In the genomic region with DNA sequence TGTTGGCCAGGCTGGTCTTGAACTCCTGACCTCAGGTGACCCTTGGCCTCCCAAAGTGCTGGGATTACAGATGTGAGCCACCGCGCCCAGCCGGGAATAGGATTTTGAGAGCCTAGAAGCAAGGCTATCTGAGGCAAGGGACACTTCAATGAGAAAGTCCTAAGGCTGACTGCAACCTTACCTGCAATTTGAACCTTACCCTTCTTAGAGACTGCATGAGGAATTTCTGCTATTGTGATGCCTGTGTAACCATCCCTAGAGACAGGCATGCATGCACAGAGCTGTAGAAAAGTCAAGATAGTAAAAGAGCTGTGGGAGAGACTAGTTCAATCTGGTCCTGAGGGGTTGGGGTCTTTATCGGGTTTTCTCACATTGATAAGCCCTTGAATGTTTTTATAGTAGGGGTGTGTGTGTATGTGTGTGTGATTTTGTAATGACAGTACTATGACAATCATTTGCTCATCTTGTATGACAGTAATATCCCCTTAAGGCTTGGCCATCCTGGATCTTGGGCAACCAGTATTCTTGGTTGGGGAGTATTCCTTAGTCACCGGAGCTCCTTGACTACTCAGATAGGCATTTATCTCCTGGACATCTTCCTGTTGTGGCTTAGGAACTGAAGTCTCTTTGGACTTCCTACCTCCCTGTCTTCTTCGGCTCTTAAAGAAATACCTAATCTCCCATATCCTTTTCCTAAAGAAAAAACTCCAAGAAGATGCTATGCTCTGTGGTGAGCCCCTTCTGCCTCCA, we compare ENCODE assay signal across 19 cellular contexts. TPM values are rescaled to one million over a fixed set of nuclear protein-coding genes. Genes with fewer than 3 reads are reported as not detected.
DNase-seq lines count a peak whose midpoint lies in the region; ATAC-seq, FAIRE-seq and TF ChIP-seq lines count a peak whose summit lies in the region.
"Had no signal": no experiment of that assay in that cellular context is flagged by ENCODE, and none has a peak within 500 bp of the region (broad histone marks: within the 10 kb centered on the region; RNA-seq: fewer than 3 reads in every experiment).

No MANE protein-coding gene starts in this region.

- H3K36me3 ChIP-seq in right atrium auricular region, result peaks cover 20% of the 10 kb centered on the region
- peaks cover 10% of the 10 kb centered on the region for H3K36me3 ChIP-seq in lower lobe of right lung
- H3K36me3 ChIP-seq in kidney (ENCODE audit: control insufficient read depth in 1 of 2, insufficient read depth in 2 of 2, low read length in 2 of 2), result peaks cover 0 to 3% of the 10 kb centered on the region in 2 donors

- H3K4me3 ChIP-seq in right atrium auricular region (no peak overlapping the region), lower lobe of right lung (no peak overlapping the region), kidney (ENCODE audit: low read length in 2 of 2) (no peak overlapping the region)

- TF ChIP-seq CTCF in right atrium auricular region (IDR thresholded peaks at IDR 0.05) (no peak), lower lobe of right lung (IDR thresholded peaks at IDR 0.05) (no peak), kidney (IDR thresholded peaks at IDR 0.05; ENCODE audit: borderline replicate concordance, extremely low read depth, insufficient read depth) (no peak)

- DNase-seq in right atrium auricular region (ENCODE audit: low spot score) (peak; percentile 44), left ventricle myocardium superior (no peak), iPS-NIHi7 (ENCODE audit: extremely low spot score) (peak; percentile 11), LoVo (ENCODE audit: low spot score) (no peak), inferior parietal cortex (ENCODE audit: extremely low spot score) (no peak), lower lobe of right lung (no peak), kidney (no peak)
- DNase-seq: activated CD4-positive, alpha-beta T cell treated with anti-CD3 and anti-CD28 coated beads, Interleukin-2, amount 50 U/mL, for 1 hour; activated naive CD8-positive, alpha-beta T cell treated with anti-CD3 and anti-CD28 coated beads, Interleukin-2, amount 10 ng/mL, durations not matched to agents 7 days and 5 days; cortex of kidney; GF-D8; KBM-7; NCI-H2081; stimulated activated CD4-positive, alpha-beta T cell treated with anti-CD3 and anti-CD28 coated beads, Interleukin-1b, Interleukin-23, amount 100 ng/mL, for 48 hours; stimulated activated naive B cell treated with anti-CD40 and anti-IgM and Interleukin-4, amounts not matched to agents 10 μg/mL and 1 μg/mL and 100 μg/mL, for 72 hours had no signal

- intact Hi-C loops in left ventricle myocardium superior (cut with micrococcal nuclease) (no loop called here), lower lobe of right lung (cut with DNase I) (no loop called here), kidney (cut with DNase I) (no loop called here)

- H3K9me3 ChIP-seq in right atrium auricular region (no peaks in the 10 kb centered on the region), lower lobe of right lung (no peaks in the 10 kb centered on the region), kidney (ENCODE audit: control insufficient read depth in 1 of 2, low read length in 2 of 2) (no peaks in the 10 kb centered on the region)

- H3K27ac ChIP-seq in right atrium auricular region (no peak overlapping the region), lower lobe of right lung (no peak overlapping the region), kidney (ENCODE audit: low read depth in 2 of 2, low read length in 2 of 2) (no peak overlapping the region)

- no peaks in the 10 kb centered on the region for H3K27me3 Mint-ChIP-seq in activated T-helper 17 cell treated with anti-CD3 and anti-CD28 coated beads, Interleukin-2, amount 50 U/mL, for 72 hours
- H3K27me3 Mint-ChIP-seq: activated naive CD8-positive, alpha-beta T cell treated with anti-CD3 and anti-CD28 coated beads, Interleukin-2, amount 10 ng/mL, durations not matched to agents 7 days and 5 days; stimulated activated naive B cell treated with anti-CD40 and anti-IgM and Interleukin-4, amounts not matched to agents 10 μg/mL and 1 μg/mL and 100 μg/mL, for 72 hours had no signal

- H3K9ac ChIP-seq in kidney (ENCODE audit: low read length in 2 of 2), result no peak overlapping the region

- ATAC-seq in left ventricle myocardium superior (no peak), lower lobe of right lung (no peak)
- no peak for ATAC-seq in activated T-helper 17 cell treated with anti-CD3 and anti-CD28 coated beads, Interleukin-2, amount 50 U/mL, for 72 hours (replicated peaks)

- no peak overlapping the region for H3K4me3 Mint-ChIP-seq in activated T-helper 17 cell treated with anti-CD3 and anti-CD28 coated beads, Interleukin-2, amount 50 U/mL, for 72 hours
- H3K4me3 Mint-ChIP-seq: activated naive CD8-positive, alpha-beta T cell treated with anti-CD3 and anti-CD28 coated beads, Interleukin-2, amount 10 ng/mL, durations not matched to agents 7 days and 5 days; CD14-positive monocyte; stimulated activated naive B cell treated with anti-CD40 and anti-IgM and Interleukin-4, amounts not matched to agents 10 μg/mL and 1 μg/mL and 100 μg/mL, for 72 hours had no signal

- peaks cover 0 to 16% of the 10 kb centered on the region in 2 donors for H3K4me1 ChIP-seq in right atrium auricular region
- H3K4me1 ChIP-seq in lower lobe of right lung, result peaks cover 8% of the 10 kb centered on the region
- H3K4me1 ChIP-seq in kidney (ENCODE audit: control insufficient read depth in 1 of 2, insufficient read depth in 1 of 2, low read depth in 1 of 2, low read length in 2 of 2), result peaks cover 11 to 16% of the 10 kb centered on the region in 2 donors

- H3K4me1 Mint-ChIP-seq in activated T-helper 17 cell treated with anti-CD3 and anti-CD28 coated beads, Interleukin-2, amount 50 U/mL, for 72 hours, result peaks cover 17% of the 10 kb centered on the region
- H3K4me1 Mint-ChIP-seq: CD14-positive monocyte had no signal

- peak overlapping the region; percentile 86 for H3K27ac Mint-ChIP-seq in activated T-helper 17 cell treated with anti-CD3 and anti-CD28 coated beads, Interleukin-2, amount 50 U/mL, for 72 hours
- H3K27ac Mint-ChIP-seq: activated naive CD8-positive, alpha-beta T cell treated with anti-CD3 and anti-CD28 coated beads, Interleukin-2, amount 10 ng/mL, durations not matched to agents 7 days and 5 days; CD14-positive monocyte had no signal

- FAIRE-seq in kidney (lab: Jason Lieb, UNC), result no peak
- FAIRE-seq: frontal cortex had no signal

- peaks cover 19% of the 10 kb centered on the region for H3K36me3 Mint-ChIP-seq in activated T-helper 17 cell treated with anti-CD3 and anti-CD28 coated beads, Interleukin-2, amount 50 U/mL, for 72 hours (ENCODE audit: low read depth)
- H3K36me3 Mint-ChIP-seq: CD14-positive monocyte had no signal

- H3K27me3 ChIP-seq in right atrium auricular region, result no peaks in the 10 kb centered on the region
- H3K27me3 ChIP-seq in lower lobe of right lung (ENCODE audit: low read depth), result no peaks in the 10 kb centered on the region

- H3K9me3 Mint-ChIP-seq in activated T-helper 17 cell treated with anti-CD3 and anti-CD28 coated beads, Interleukin-2, amount 50 U/mL, for 72 hours, result no peaks in the 10 kb centered on the region
- H3K9me3 Mint-ChIP-seq: activated naive CD8-positive, alpha-beta T cell treated with anti-CD3 and anti-CD28 coated beads, Interleukin-2, amount 10 ng/mL, durations not matched to agents 7 days and 5 days; CD14-positive monocyte; stimulated activated naive B cell treated with anti-CD40 and anti-IgM and Interleukin-4, amounts not matched to agents 10 μg/mL and 1 μg/mL and 100 μg/mL, for 72 hours had no signal

RNA-seq across cellular contexts. Expression of gene DNAJB5, which starts 11.2 kb away (rescaled TPM):
- 10 to 100 TPM; 34.9 to 82.4 TPM for total RNA-seq in right atrium auricular region
- 36.2 TPM for total RNA-seq in left ventricle myocardium superior
- 10 to 100 TPM in 1 of 2 donors, 1 to 10 TPM in 1; 4.4 to 10.7 TPM for total RNA-seq in activated T-helper 17 cell treated with anti-CD3 and anti-CD28 coated beads, Interleukin-2, amount 50 U/mL, for 72 hours
- 6.0 TPM for total RNA-seq in lower lobe of right lung
- 10.6 TPM for total RNA-seq in kidney
- polyA plus RNA-seq in kidney (ENCODE audit: insufficient read depth, low read depth, low replicate concordance), result 9.7 TPM

RNA-seq across cellular contexts. Expression of gene PHF24, which starts 42.6 kb away (rescaled TPM):
- under 1 TPM in 1 of 2 donors, not detected in 1; 0.67 TPM for total RNA-seq in right atrium auricular region
- 0.10 TPM for total RNA-seq in left ventricle myocardium superior
- under 1 TPM in 1 of 2 donors, not detected in 1; 0.16 TPM for total RNA-seq in activated T-helper 17 cell treated with anti-CD3 and anti-CD28 coated beads, Interleukin-2, amount 50 U/mL, for 72 hours
- total RNA-seq in lower lobe of right lung, result 1.3 TPM
- total RNA-seq in kidney, result 0.98 TPM
- 0.09 TPM for polyA plus RNA-seq in kidney (ENCODE audit: insufficient read depth, low read depth, low replicate concordance)
- total RNA-seq: activated naive CD8-positive, alpha-beta T cell treated with anti-CD3 and anti-CD28 coated beads, Interleukin-2, amount 10 ng/mL, durations not matched to agents 7 days and 5 days; osteocyte had no signal

Comparison
In these comparisons a context has a peak if more than half of its experiments do, and no peak if none do; other contexts are left out.
1. DNase-seq: peak in right atrium auricular region (single experiment) and iPS-NIHi7 (single experiment); none in left ventricle myocardium superior (single experiment), LoVo (single experiment), inferior parietal cortex (single experiment), lower lobe of right lung (single experiment) and kidney (single experiment).